13 cellular contexts compared by ENCODE assay signal in the genomic region with DNA sequence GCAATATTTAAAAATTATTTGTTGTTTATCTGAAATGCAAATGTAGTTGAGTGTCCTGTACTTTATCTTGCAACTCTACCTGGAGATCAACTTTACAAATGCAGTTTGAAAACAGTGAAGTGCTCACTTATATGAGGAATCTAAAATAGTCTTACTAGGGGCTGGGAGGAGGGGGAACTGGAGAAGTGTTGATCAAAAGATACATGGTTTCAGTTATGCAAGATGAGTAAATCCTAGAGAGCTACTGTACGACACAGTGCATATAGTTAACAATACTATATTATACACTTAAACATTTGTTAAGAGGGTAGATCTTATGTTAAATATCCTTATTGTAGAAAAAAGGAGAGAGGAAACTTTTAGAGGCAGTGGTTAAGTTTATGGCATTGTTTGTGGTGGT.
DNase-seq lines count a peak whose midpoint lies in the region; ATAC-seq, FAIRE-seq and TF ChIP-seq lines count a peak whose summit lies in the region.
"Had no signal": no experiment of that assay in that cellular context is flagged by ENCODE, and none has a peak within 500 bp of the region (broad histone marks: within the 10 kb centered on the region; RNA-seq: fewer than 3 reads in every experiment).

No MANE protein-coding gene starts in this region.

- TF ChIP-seq CTCF in activated B cell treated with CpG ODN at 0.5 μM for 24 hours (IDR thresholded peaks at IDR 0.05) = no peak

- DNase-seq in activated B cell treated with CpG ODN at 0.5 μM for 24 hours = no peak
- no peak for DNase-seq in activated T-helper 2 cell treated with anti-CD3 and anti-CD28 coated beads, Interferon-gamma antibody, Interleukin-2, Interleukin-4, amounts not matched to agents 10 μg/mL and 5 μg/mL and 100 μg/mL, durations not matched to agents 14 hours and 24 hours and 36 hours (ENCODE audit: low spot score)
- DNase-seq in GM23248 = no peak
- DNase-seq in H54 (ENCODE audit: insufficient read length, low spot score) = no peak
- DNase-seq: activated effector memory CD4-positive, alpha-beta T cell treated with Interleukin-2 at 50 U/mL for 16 hours; CD4-positive, CD25-positive, alpha-beta regulatory T cell; effector CD4-positive, alpha-beta T cell; nucleus accumbens had no signal

- in situ Hi-C loops in GM23248 (cut with MboI) = no loop called here

- no peaks in the 10 kb centered on the region for H3F3A ChIP-seq in GM23248 (ENCODE audit: insufficient read depth)

- peak overlapping the region; percentile 41 for H3K27ac Mint-ChIP-seq in activated B cell treated with CpG ODN at 0.5 μM for 24 hours
- no peak overlapping the region for H3K27ac Mint-ChIP-seq in activated T-helper 2 cell treated with anti-CD3 and anti-CD28 coated beads, Interferon-gamma antibody, Interleukin-2, Interleukin-4, amounts not matched to agents 10 μg/mL and 5 μg/mL and 100 μg/mL, durations not matched to agents 14 hours and 24 hours and 36 hours
- H3K27ac Mint-ChIP-seq: brain; CD4-positive, CD25-positive, alpha-beta regulatory T cell had no signal

- no peak overlapping the region for H3K4me3 ChIP-seq in GM23248

- H3K9me3 Mint-ChIP-seq in activated B cell treated with CpG ODN at 0.5 μM for 24 hours = no peaks in the 10 kb centered on the region
- H3K9me3 Mint-ChIP-seq in activated T-helper 2 cell treated with anti-CD3 and anti-CD28 coated beads, Interferon-gamma antibody, Interleukin-2, Interleukin-4, amounts not matched to agents 10 μg/mL and 5 μg/mL and 100 μg/mL, durations not matched to agents 14 hours and 24 hours and 36 hours = no peaks in the 10 kb centered on the region
- H3K9me3 Mint-ChIP-seq: brain had no signal

- no peak for FAIRE-seq in H54 (lab: Jason Lieb, UNC)
- FAIRE-seq: HepG2 had no signal

- CTCF ChIA-PET in activated B cell treated with CpG ODN at 0.5 μM for 24 hours (lab: Charles Lee) = interaction anchor here (1.0 kb wide), 1 partner anchor 128 kb away, joined by 3 read pairs; no protein-coding TSS in a partner anchor

- H3K4me2 ChIP-seq in GM23248 (ENCODE audit: unreplicated experiment) = no peak overlapping the region

- H2AFZ ChIP-seq in GM23248 = no peak overlapping the region

- intact Hi-C loops in activated B cell treated with CpG ODN at 0.5 μM for 24 hours (cut with micrococcal nuclease) = no loop called here
- intact Hi-C loops in activated T-helper 2 cell treated with anti-CD3 and anti-CD28 coated beads, Interferon-gamma antibody, Interleukin-2, Interleukin-4, amounts not matched to agents 10 μg/mL and 5 μg/mL and 100 μg/mL, durations not matched to agents 14 hours and 24 hours and 36 hours (cut with micrococcal nuclease) = no loop called here

- H4K20me1 ChIP-seq in GM23248 (ENCODE audit: insufficient read depth) = no peaks in the 10 kb centered on the region

- no peaks in the 10 kb centered on the region for H3K79me2 ChIP-seq in GM23248 (ENCODE audit: insufficient read depth)

- no peak overlapping the region for H3K27ac ChIP-seq in GM23248

- TF ChIP-seq POLR2A in H54 (IDR thresholded peaks at IDR 0.05; ENCODE audit: low read depth, low read length) = no peak

- no peaks in the 10 kb centered on the region for H3K9me3 ChIP-seq in GM23248 (ENCODE audit: low read depth)

- H3K36me3 Mint-ChIP-seq in activated B cell treated with CpG ODN at 0.5 μM for 24 hours (ENCODE audit: low read depth) = no peaks in the 10 kb centered on the region
- no peaks in the 10 kb centered on the region for H3K36me3 Mint-ChIP-seq in activated T-helper 2 cell treated with anti-CD3 and anti-CD28 coated beads, Interferon-gamma antibody, Interleukin-2, Interleukin-4, amounts not matched to agents 10 μg/mL and 5 μg/mL and 100 μg/mL, durations not matched to agents 14 hours and 24 hours and 36 hours (ENCODE audit: low read depth)
- H3K36me3 Mint-ChIP-seq: brain; CD4-positive, CD25-positive, alpha-beta regulatory T cell had no signal

- no peaks in the 10 kb centered on the region for H3K9me2 ChIP-seq in GM23248 (ENCODE audit: insufficient read depth)

- H3K4me1 ChIP-seq in GM23248 (ENCODE audit: insufficient read depth) = no peaks in the 10 kb centered on the region

- ATAC-seq in GM18907 (IDR thresholded peaks at IDR 0.05; ENCODE audit: unreplicated experiment) = peak; percentile 56
- ATAC-seq in GM21528 (IDR thresholded peaks at IDR 0.05; ENCODE audit: low FRiP score, unreplicated experiment) = peak; percentile 40
- peak; percentile 43 for ATAC-seq in HG03066 (IDR thresholded peaks at IDR 0.05; ENCODE audit: low read depth, unreplicated experiment)
- ATAC-seq in activated B cell treated with CpG ODN at 0.5 μM for 24 hours (ENCODE audit: low read depth) = peak; percentile 35
- ATAC-seq: HepG2 had no signal

- peaks cover 85% of the 10 kb centered on the region for H3K4me1 Mint-ChIP-seq in activated B cell treated with CpG ODN at 0.5 μM for 24 hours
- peaks cover 21% of the 10 kb centered on the region for H3K4me1 Mint-ChIP-seq in activated T-helper 2 cell treated with anti-CD3 and anti-CD28 coated beads, Interferon-gamma antibody, Interleukin-2, Interleukin-4, amounts not matched to agents 10 μg/mL and 5 μg/mL and 100 μg/mL, durations not matched to agents 14 hours and 24 hours and 36 hours (ENCODE audit: low read depth)

- 61 to 65% methylated on average over 1 of the region's 1 CpG for whole genome bisulfite sequencing in GM23248 (ENCODE audit: low coverage in 1 of 2, low lambda C conversion rate in 2 of 2, missing lambda C conversion rate in 2 of 2), 2 experiments

- peaks cover 8% of the 10 kb centered on the region for H3K27me3 ChIP-seq in GM23248 (replicated peaks; ENCODE audit: insufficient read depth)

- H3K9ac ChIP-seq in GM23248 = no peak overlapping the region

- H3K36me3 ChIP-seq in GM23248 (ENCODE audit: low read depth) = no peaks in the 10 kb centered on the region

- H3K27me3 Mint-ChIP-seq in activated B cell treated with CpG ODN at 0.5 μM for 24 hours = no peaks in the 10 kb centered on the region
- peaks cover 35% of the 10 kb centered on the region for H3K27me3 Mint-ChIP-seq in activated T-helper 2 cell treated with anti-CD3 and anti-CD28 coated beads, Interferon-gamma antibody, Interleukin-2, Interleukin-4, amounts not matched to agents 10 μg/mL and 5 μg/mL and 100 μg/mL, durations not matched to agents 14 hours and 24 hours and 36 hours (ENCODE audit: low read depth)
- H3K27me3 Mint-ChIP-seq: CD4-positive, CD25-positive, alpha-beta regulatory T cell had no signal

- POLR2A ChIA-PET in activated B cell treated with CpG ODN at 0.5 μM for 24 hours (lab: Charles Lee) = interaction anchor here (0.6 to 1.4 kb wide), 3 partner anchors 9 to 244 kb away, joined by 3 to 9 read pairs (median 8); no protein-coding TSS in a partner anchor

- peak overlapping the region; percentile 46 for H3K4me3 Mint-ChIP-seq in activated B cell treated with CpG ODN at 0.5 μM for 24 hours
- H3K4me3 Mint-ChIP-seq in activated T-helper 2 cell treated with anti-CD3 and anti-CD28 coated beads, Interferon-gamma antibody, Interleukin-2, Interleukin-4, amounts not matched to agents 10 μg/mL and 5 μg/mL and 100 μg/mL, durations not matched to agents 14 hours and 24 hours and 36 hours (ENCODE audit: low read depth) = no peak overlapping the region
- H3K4me3 Mint-ChIP-seq: brain; CD4-positive, CD25-positive, alpha-beta regulatory T cell had no signal
